Comparison of ENCODE assay signal across 1 cellular context in the genomic region with DNA sequence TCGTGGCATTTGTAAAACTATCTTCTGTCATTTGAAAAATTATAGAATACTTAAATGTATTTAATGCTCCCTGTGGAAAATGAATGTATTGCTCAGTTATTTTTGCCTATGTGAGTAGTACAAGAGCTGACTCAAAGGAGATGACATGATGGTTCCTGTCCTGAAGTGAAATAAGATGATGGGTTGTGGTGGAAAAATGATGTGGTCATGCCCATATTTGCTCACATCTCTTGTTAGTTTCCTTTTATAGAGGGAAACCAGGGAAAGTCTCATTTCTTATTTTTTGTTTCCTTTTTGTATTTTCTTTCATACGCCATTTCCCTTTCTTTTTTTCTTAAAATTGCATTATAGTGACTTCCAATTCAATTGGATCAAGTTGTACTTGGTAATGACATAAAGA.
TF ChIP-seq lines count a peak whose summit lies in the region.

No MANE protein-coding gene starts in this region.

TF ChIP-seq in endothelial cell of umbilical vein, 7 proteins besides CTCF, POLR2A, EP300 and RAD21 (continued from another document):
- no peak for TF ChIP-seq EZH2 (IDR thresholded peaks at IDR 0.05; ENCODE audit: borderline replicate concordance, low read depth, low read length, severe bottlenecking)
